In the genomic region with DNA sequence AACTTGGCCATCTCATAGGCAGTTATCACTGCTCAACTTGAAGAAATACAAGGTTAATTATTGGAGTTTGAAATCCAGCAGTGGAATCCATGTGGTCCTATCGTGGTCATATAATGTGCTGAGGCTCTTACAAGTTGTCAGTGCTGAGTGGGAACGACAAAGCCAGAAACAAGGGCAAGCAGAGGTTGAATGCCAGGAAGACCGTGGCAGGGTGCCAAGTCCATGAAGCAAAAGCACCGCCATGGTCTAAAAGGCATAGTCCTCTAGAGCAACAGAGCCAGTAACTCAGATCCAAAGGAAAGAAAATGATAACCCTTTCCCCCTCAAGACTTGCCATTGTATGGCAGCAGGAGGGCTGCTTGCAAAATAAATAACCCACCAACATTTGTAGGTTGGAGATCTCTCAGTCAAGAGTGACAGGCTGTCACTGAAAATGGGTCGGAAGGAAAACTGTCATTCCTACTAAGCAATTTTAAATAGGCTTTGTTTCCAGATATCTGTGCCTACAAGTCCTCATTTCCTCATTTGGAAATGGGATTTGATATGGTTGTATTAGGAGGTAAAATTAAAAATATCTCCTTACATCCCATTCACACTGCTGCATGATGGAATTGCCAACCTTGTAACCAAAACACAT, we compare ENCODE assay signal across 1 cellular context.
TF ChIP-seq lines count a peak whose summit lies in the region.

No MANE protein-coding gene starts in this region.

TF ChIP-seq in endothelial cell of umbilical vein, 7 proteins besides CTCF, POLR2A, EP300 and RAD21:
- TF ChIP-seq GATA2 (IDR thresholded peaks at IDR 0.05; ENCODE audit: insufficient read depth, insufficient read length, low read depth, low read length) (no peak), FOS (IDR thresholded peaks at IDR 0.05; ENCODE audit: borderline replicate concordance, insufficient read depth, low read length) (no peak), EZH2 (IDR thresholded peaks at IDR 0.05; ENCODE audit: borderline replicate concordance, low read depth, low read length, severe bottlenecking) (no peak), MYC (IDR thresholded peaks at IDR 0.05; ENCODE audit: low read depth, low read length) (no peak), POLR2AphosphoS5 (IDR thresholded peaks at IDR 0.05; ENCODE audit: insufficient read depth, low read depth, low read length) (no peak), JUN (IDR thresholded peaks at IDR 0.05; ENCODE audit: borderline replicate concordance, insufficient read depth, insufficient read length, low read depth) (no peak)
- TF ChIP-seq, protein P1, sequence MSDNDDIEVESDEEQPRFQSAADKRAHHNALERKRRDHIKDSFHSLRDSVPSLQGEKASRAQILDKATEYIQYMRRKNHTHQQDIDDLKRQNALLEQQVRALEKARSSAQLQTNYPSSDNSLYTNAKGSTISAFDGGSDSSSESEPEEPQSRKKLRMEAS (IDR thresholded peaks at IDR 0.05; ENCODE audit: insufficient read depth, insufficient read length), result no peak
